ENCODE assay signal across 9 cellular contexts in the genomic region with DNA sequence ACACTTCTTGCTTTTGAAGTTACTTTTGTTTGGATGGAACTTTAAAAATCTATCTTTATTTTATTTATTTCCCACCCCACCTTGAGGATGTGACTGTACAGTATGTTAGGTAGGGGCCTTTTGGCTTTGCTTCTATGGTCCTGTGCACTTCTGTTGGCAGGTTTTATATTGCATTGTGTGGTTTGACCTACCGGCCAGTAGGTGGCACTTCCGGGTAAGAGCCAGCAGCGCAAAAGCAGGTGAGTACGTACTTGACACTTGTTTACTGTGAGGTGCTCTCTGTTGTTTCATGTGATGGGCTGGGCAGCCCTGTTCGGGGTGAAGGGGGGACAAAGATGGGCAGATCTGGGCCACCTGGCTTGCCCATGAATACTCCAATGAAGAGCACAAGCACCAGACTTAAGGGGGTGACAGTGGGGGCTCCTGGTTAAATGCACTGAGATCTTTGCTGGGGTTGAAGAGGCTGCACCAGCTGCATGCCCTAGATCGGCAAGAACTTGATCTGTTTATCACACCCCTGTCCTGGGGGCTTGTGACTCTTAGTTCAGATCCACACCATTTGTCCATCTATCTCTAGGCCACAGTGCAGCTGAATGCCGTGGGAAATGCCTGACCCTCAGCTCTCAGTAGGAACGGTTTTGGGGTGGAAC.
DNase-seq lines count a peak whose midpoint lies in the region; ATAC-seq, FAIRE-seq and TF ChIP-seq lines count a peak whose summit lies in the region.
"Had no signal": no experiment of that assay in that cellular context is flagged by ENCODE, and none has a peak within 500 bp of the region (broad histone marks: within the 10 kb centered on the region; RNA-seq: fewer than 3 reads in every experiment).

No MANE protein-coding gene starts in this region.

- no peaks in the 10 kb centered on the region for H3K36me3 ChIP-seq in KMS-11 (ENCODE audit: insufficient read depth)
- no peaks in the 10 kb centered on the region for H3K36me3 ChIP-seq in K562 (ENCODE audit: control insufficient read depth, insufficient read depth, low read length)

- H3K9me1 ChIP-seq in K562 (ENCODE audit: control insufficient read depth, insufficient read depth, low read length) = no peaks in the 10 kb centered on the region

- H3K9ac ChIP-seq in KMS-11 (no peak overlapping the region), K562 (ENCODE audit: insufficient read depth in 1 of 2, low read depth in 2 of 2, low read length in 2 of 2) (no peak overlapping the region)

- peak; percentile 43; the same call in 1 of the 3 replicates for ATAC-seq in K562

- POLR2A ChIA-PET in K562 (lab: Yijun Ruan, JAX) = no interaction called here

- H3K4me1 ChIP-seq in KMS-11 (ENCODE audit: low read depth, poor library complexity, severe bottlenecking) = no peaks in the 10 kb centered on the region
- H3K4me1 ChIP-seq in K562 (replicated peaks in 1 of 2; ENCODE audit: control insufficient read depth in 2 of 2, insufficient read depth in 2 of 2, low read length in 2 of 2) = no peaks in the 10 kb centered on the region

- no peak overlapping the region for H3K4me2 ChIP-seq in KMS-11
- no peak overlapping the region for H3K4me2 ChIP-seq in K562 (ENCODE audit: insufficient read depth, low read length)

- WGBS in K562 (ENCODE audit: insufficient coverage, low coverage, missing lambda C conversion rate) = 4% methylated on average over 8 of the region's 8 CpGs

- FAIRE-seq in GM12892 (lab: Jason Lieb, UNC) (peak; percentile 78), K562 (lab: Jason Lieb, UNC) (no peak)

- TF ChIP-seq CTCF in KMS-11 (conservative IDR thresholded peaks at IDR 0.05; ENCODE audit: low read depth, low read length) (peak; percentile 80), K562 (IDR thresholded peaks at IDR 0.05 in 2 of 3, conservative IDR thresholded peaks at IDR 0.05 in 1 of 3; ENCODE audit: insufficient read depth in 2 of 3, low read depth in 1 of 3, low read length in 3 of 3) (peak in 2 of 3 experiments; percentile 16 to 37; a peak in 3 of 6 replicates)

- H3K4me3 ChIP-seq in KMS-11 (IDR thresholded peaks at IDR 0.05; ENCODE audit: insufficient read depth, low read depth, low read length) (no peak overlapping the region), K562 (no peak overlapping the region)
- H3K4me3 ChIP-seq: skin epidermis had no signal

- intact Hi-C loops in K562 (cut with micrococcal nuclease) = no loop called here

- H3K27me3 ChIP-seq in KMS-11 (ENCODE audit: insufficient read depth, low read depth) (no peaks in the 10 kb centered on the region), K562 (ENCODE audit: control insufficient read depth in 2 of 2, insufficient read depth in 2 of 2, low read length in 2 of 2) (no peaks in the 10 kb centered on the region)

- no peaks in the 10 kb centered on the region for H3K79me2 ChIP-seq in KMS-11 (ENCODE audit: insufficient read depth, low read depth)
- no peaks in the 10 kb centered on the region for H3K79me2 ChIP-seq in K562 (ENCODE audit: control insufficient read depth, insufficient read depth, low read length)

- H4K20me1 ChIP-seq in KMS-11 (ENCODE audit: insufficient read depth) (no peaks in the 10 kb centered on the region), K562 (replicated peaks; ENCODE audit: control insufficient read depth, insufficient read depth, low read length) (no peaks in the 10 kb centered on the region)

- H3K27ac ChIP-seq in KMS-11 (no peak overlapping the region), K562 (ENCODE audit: extremely low read depth, low read depth, low read length) (no peak overlapping the region)
- H3K27ac ChIP-seq: skin epidermis had no signal

- CTCF ChIA-PET in K562 (lab: Yijun Ruan, JAX; ENCODE audit: low intra/inter-chr PET ratio) = interaction anchor here (0.6 kb wide), 1 partner anchor 18 kb away, joined by 3 read pairs; no protein-coding TSS in a partner anchor

- TF ChIP-seq POLR2A in GM12892 (IDR thresholded peaks at IDR 0.05; ENCODE audit: low read depth, low read length) (no peak), K562 (conservative IDR thresholded peaks at IDR 0.05) (no peak)

- no peak; a peak in 1 of 4 replicates for TF ChIP-seq RAD21 in K562 (CRISPR knock-in tag; conservative IDR thresholded peaks at IDR 0.05 in 1 of 2, IDR thresholded peaks at IDR 0.05 in 1 of 2)

- no peaks in the 10 kb centered on the region for H3K9me3 ChIP-seq in K562 (replicated peaks; ENCODE audit: control insufficient read depth, insufficient read depth, low read depth, low read length)

- in situ Hi-C loops in K562 (cut with MboI) = no loop called here

- DNase-seq in GM12892 (ENCODE audit: insufficient read length) = no peak
- DNase-seq in H4 (ENCODE audit: low spot score) = peak; percentile 53
- peak in 2 of 4 experiments; percentile 2 to 7 for DNase-seq in K562 (ENCODE audit: extremely low read depth in 1 of 4, low spot score in 3 of 4)
- peak; percentile 42 for DNase-seq in renal cortical epithelial cell (ENCODE audit: low read depth)
- no peak for DNase-seq in activated CD4-positive, alpha-beta T cell treated with anti-CD3 and anti-CD28 coated beads, Interleukin-2, amount 50 U/mL, for 1 hour
- no peak for DNase-seq in amygdala (lab: John Stamatoyannopoulos, UW)
- DNase-seq in NCI-H1105 (lab: John Stamatoyannopoulos, UW) = no peak

- H2AFZ ChIP-seq in KMS-11 (ENCODE audit: low read depth) = 0 out of 2 replicates have a peak overlapping the region, but pooled peaks have one; percentile 25
- no peak overlapping the region for H2AFZ ChIP-seq in K562 (ENCODE audit: low read depth, low read length)

- no TSS peak for BruUV-seq in K562 (replicated peaks; lab: Mats Ljungman, UMichigan)

- no peak for TF ChIP-seq EP300 in K562 (IDR thresholded peaks at IDR 0.05; ENCODE audit: low read length)

TF ChIP-seq in K562, 482 proteins besides CTCF, POLR2A, EP300 and RAD21:
- no peak for TF ChIP-seq HDAC8 (tag; IDR thresholded peaks at IDR 0.05)
- TF ChIP-seq SMC3 (conservative IDR thresholded peaks at IDR 0.05; ENCODE audit: insufficient read depth, low read depth, low read length) = no peak
- TF ChIP-seq CHCHD3 (CRISPR knock-in tag; IDR thresholded peaks at IDR 0.05) = no peak
- no peak for TF ChIP-seq TRIM24 (IDR thresholded peaks at IDR 0.05)
- no peak for TF ChIP-seq RFX5 (IDR thresholded peaks at IDR 0.05; ENCODE audit: low read depth, low read length)
- no peak for TF ChIP-seq TEAD1 (CRISPR knock-in tag; IDR thresholded peaks at IDR 0.05)
- no peak for TF ChIP-seq HLTF (IDR thresholded peaks at IDR 0.05)

Comparison
In these comparisons a context has a peak if more than half of its experiments do, and no peak if none do; other contexts are left out.
1. DNase-seq: peak in H4 (single experiment) and renal cortical epithelial cell (single experiment); none in GM12892 (single experiment), activated CD4-positive, alpha-beta T cell treated with anti-CD3 and anti-CD28 coated beads, Interleukin-2, amount 50 U/mL, for 1 hour (single experiment), amygdala (0 of 56) and NCI-H1105 (single experiment).